14 cellular contexts compared by ENCODE assay signal in the genomic region with DNA sequence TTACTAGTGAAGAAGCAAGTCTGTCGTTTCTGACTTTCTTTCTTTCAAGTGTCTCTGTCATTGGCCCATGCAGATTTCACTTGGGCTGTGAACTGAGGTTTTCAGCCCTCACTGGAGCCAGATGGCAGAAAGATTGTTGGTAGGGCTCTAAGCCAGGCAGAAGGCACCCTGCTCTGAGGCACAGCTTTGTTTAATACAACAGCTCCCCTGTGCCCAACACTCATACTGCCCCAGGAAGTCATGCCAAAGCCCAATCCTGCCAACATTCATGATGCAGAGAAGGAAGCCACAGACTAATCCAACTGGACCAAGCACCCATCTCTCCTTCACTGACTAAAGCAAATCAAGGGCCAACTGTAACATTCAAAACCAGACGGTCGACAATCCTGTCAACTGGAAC.
"Had no signal": no experiment of that assay in that cellular context is flagged by ENCODE, and none has a peak within 500 bp of the region (broad histone marks: within the 10 kb centered on the region; RNA-seq: fewer than 3 reads in every experiment).

No MANE protein-coding gene starts in this region.

- FAIRE-seq: endometrium had no signal

- DNase-seq: activated CD8-positive, alpha-beta memory T cell treated with anti-CD3 and anti-CD28 coated beads, Interleukin-2, amount 50 U/mL, for 48 hours; activated CD8-positive, alpha-beta T cell treated with anti-CD3 and anti-CD28 coated beads for 36 hours; activated naive CD4-positive, alpha-beta T cell treated with anti-CD3 and anti-CD28 coated beads, Interleukin-2, amount 50 U/mL, for 16 hours; heart right ventricle; lower lobe of right lung; naive thymus-derived CD4-positive, alpha-beta T cell; spleen; stimulated activated CD4-positive, alpha-beta T cell treated with anti-CD3 and anti-CD28 coated beads, Interleukin-1b, Interleukin-23, amount 100 ng/mL, for 48 hours; stimulated activated naive B cell treated with anti-CD40 and anti-IgM and Interleukin-4, amounts not matched to agents 10 μg/mL and 1 μg/mL and 100 μg/mL, for 72 hours; T-helper 9 cell; trophoblast cell had no signal

- ATAC-seq: activated CD8-positive, alpha-beta T cell treated with anti-CD3 and anti-CD28 coated beads for 36 hours; esophagus mucosa; lower lobe of right lung; naive thymus-derived CD4-positive, alpha-beta T cell; sciatic nerve; stimulated activated naive B cell treated with anti-CD40 and anti-IgM and Interleukin-4, amounts not matched to agents 10 μg/mL and 1 μg/mL and 100 μg/mL, for 72 hours had no signal
